In genomic region chr2:226995625-226996041, GRCh38 we compare ENCODE assay signal across 8 cellular contexts.
DNase-seq lines count a peak whose midpoint lies in the region; ATAC-seq and TF ChIP-seq lines count a peak whose summit lies in the region.

No MANE protein-coding gene starts in this region.

- no peak overlapping the region for H2AFZ ChIP-seq in MM.1S (ENCODE audit: low read length)

- no peaks in the 10 kb centered on the region for H4K20me1 ChIP-seq in BLaER1
- H4K20me1 ChIP-seq in MM.1S (ENCODE audit: insufficient read depth, low read length) = no peaks in the 10 kb centered on the region

- no peak for TF ChIP-seq CTCF in MM.1S (IDR thresholded peaks at IDR 0.05; ENCODE audit: low read length)
- TF ChIP-seq CTCF in osteocyte (IDR thresholded peaks at IDR 0.05) = no peak

- H3K79me2 ChIP-seq in MM.1S (ENCODE audit: low read length) = no peaks in the 10 kb centered on the region

- H3K27me3 ChIP-seq in BLaER1 (no peaks in the 10 kb centered on the region), MM.1S (replicated peaks; ENCODE audit: insufficient read depth, low read length) (no peaks in the 10 kb centered on the region)

- ATAC-seq in HG02798 (IDR thresholded peaks at IDR 0.05; ENCODE audit: poor library complexity, unreplicated experiment) = peak; percentile 65

- H3K9me3 Mint-ChIP-seq in osteocyte (ENCODE audit: unreplicated experiment) = no peaks in the 10 kb centered on the region

- peak; percentile 69 for DNase-seq in amniotic epithelial cell (ENCODE audit: low read depth)
- DNase-seq in mucosa of gallbladder (ENCODE audit: low spot score) = peak; percentile 59
- DNase-seq in MM.1S = no peak
- no peak for DNase-seq in COLO829 (ENCODE audit: low spot score)
- DNase-seq in osteocyte (ENCODE audit: extremely low spot score, unreplicated experiment) = no peak
- no peak for DNase-seq in SKM-1 treated with dmso at 0.1 percent for 144 hours (lab: John Stamatoyannopoulos, UW; ENCODE audit: unreplicated experiment)

- peaks cover 27% of the 10 kb centered on the region for H3K4me1 ChIP-seq in BLaER1
- H3K4me1 ChIP-seq in MM.1S (ENCODE audit: low read length) = no peaks in the 10 kb centered on the region

- H3K27ac ChIP-seq in BLaER1 (peak overlapping the region; percentile 53; the same call in 1 of the 2 replicates), MM.1S (ENCODE audit: low read length) (no peak overlapping the region)

- H3K36me3 ChIP-seq in BLaER1 = peaks cover 28% of the 10 kb centered on the region
- H3K36me3 ChIP-seq in MM.1S (replicated peaks; ENCODE audit: insufficient read depth, low read length) = no peaks in the 10 kb centered on the region

- peaks cover 25% of the 10 kb centered on the region for H3K36me3 Mint-ChIP-seq in osteocyte (ENCODE audit: unreplicated experiment)

- no peaks in the 10 kb centered on the region for H3F3A ChIP-seq in MM.1S (ENCODE audit: insufficient read depth, low read length)

- no peaks in the 10 kb centered on the region for H3K27me3 Mint-ChIP-seq in osteocyte (ENCODE audit: unreplicated experiment)

- H3K9me2 ChIP-seq in MM.1S (replicated peaks; ENCODE audit: insufficient read depth, low read length) = no peaks in the 10 kb centered on the region

- peaks cover 8% of the 10 kb centered on the region for H3K4me1 Mint-ChIP-seq in osteocyte (ENCODE audit: unreplicated experiment)

- H3K4me2 ChIP-seq in BLaER1 = peak overlapping the region; percentile 76
- H3K4me2 ChIP-seq in MM.1S (ENCODE audit: low read depth, low read length) = no peak overlapping the region

- H3K27ac Mint-ChIP-seq in osteocyte (ENCODE audit: unreplicated experiment) = no peak overlapping the region

- no peak overlapping the region for H3K4me3 Mint-ChIP-seq in osteocyte (ENCODE audit: unreplicated experiment)

- H3K9ac ChIP-seq in BLaER1 (no peak overlapping the region; the same call in 1 of the 2 replicates), MM.1S (ENCODE audit: low read length) (no peak overlapping the region)

- no peak overlapping the region; the same call in 1 of the 2 replicates for H3K4me3 ChIP-seq in BLaER1
- no peak overlapping the region for H3K4me3 ChIP-seq in MM.1S (ENCODE audit: low read length)

- H3K9me3 ChIP-seq in BLaER1 = peaks cover 15% of the 10 kb centered on the region; the same call in 1 of the 2 replicates
- no peaks in the 10 kb centered on the region for H3K9me3 ChIP-seq in MM.1S (replicated peaks; ENCODE audit: insufficient read depth, low read length)

Comparison
In these comparisons a context has a peak if more than half of its experiments do, and no peak if none do; other contexts are left out.
1. DNase-seq: peak in amniotic epithelial cell (single experiment) and mucosa of gallbladder (single experiment); none in MM.1S (single experiment), COLO829 (single experiment), osteocyte (single experiment) and SKM-1 treated with dmso at 0.1 percent for 144 hours (single experiment).